In genomic region chr14:104870368-104871144, GRCh38 we compare ENCODE assay signal across 8 cellular contexts. TPM values are rescaled to one million over a fixed set of nuclear protein-coding genes. Genes with fewer than 3 reads are reported as not detected.
A peak's percentile ranks its signal among the peaks of the same experiment; 100 is the strongest.
DNase-seq lines count a peak whose midpoint lies in the region; ATAC-seq, FAIRE-seq and TF ChIP-seq lines count a peak whose summit lies in the region.

No MANE protein-coding gene starts in this region.

- no peaks in the 10 kb centered on the region for H4K20me1 ChIP-seq in endothelial cell of umbilical vein (replicated peaks; ENCODE audit: control insufficient read depth, extremely low read depth, insufficient read depth, low read length)

- H2AFZ ChIP-seq in endothelial cell of umbilical vein (ENCODE audit: low read depth, low read length): no peak overlapping the region

- H3K27me3 Mint-ChIP-seq in activated T-helper 2 cell treated with anti-CD3 and anti-CD28 coated beads, Interferon-gamma antibody, Interleukin-2, Interleukin-4, amounts not matched to agents 10 μg/mL and 5 μg/mL and 100 μg/mL, durations not matched to agents 14 hours and 24 hours and 36 hours (ENCODE audit: low read depth): peaks cover 6% of the 10 kb centered on the region

- no peak overlapping the region for H3K27ac Mint-ChIP-seq in activated T-helper 2 cell treated with anti-CD3 and anti-CD28 coated beads, Interferon-gamma antibody, Interleukin-2, Interleukin-4, amounts not matched to agents 10 μg/mL and 5 μg/mL and 100 μg/mL, durations not matched to agents 14 hours and 24 hours and 36 hours

- BruUV-seq in endothelial cell of umbilical vein (replicated peaks; lab: Mats Ljungman, UMichigan): no TSS peak

- no peak overlapping the region for H3K4me3 Mint-ChIP-seq in activated T-helper 2 cell treated with anti-CD3 and anti-CD28 coated beads, Interferon-gamma antibody, Interleukin-2, Interleukin-4, amounts not matched to agents 10 μg/mL and 5 μg/mL and 100 μg/mL, durations not matched to agents 14 hours and 24 hours and 36 hours (ENCODE audit: low read depth)

- H3K9me1 ChIP-seq in endothelial cell of umbilical vein (replicated peaks; ENCODE audit: control insufficient read depth, extremely low read depth, insufficient read depth, low read length): no peaks in the 10 kb centered on the region

- TF ChIP-seq POLR2A in endothelial cell of umbilical vein (IDR thresholded peaks at IDR 0.05; ENCODE audit: low read depth, low read length): no peak

- POLR2A ChIA-PET in endothelial cell of umbilical vein (lab: Charles Lee): no interaction called here

- no peak overlapping the region for H3K27ac ChIP-seq in endothelial cell of umbilical vein (ENCODE audit: insufficient read depth, low read depth, low read length)

- dilution Hi-C loops in endothelial cell of umbilical vein (cut with MboI; ENCODE audit: extremely low pct_ligation_motif_present, low sequenced_read_pairs): no loop called here

- H3K4me1 ChIP-seq in endothelial cell of umbilical vein (ENCODE audit: control insufficient read depth, extremely low read depth, insufficient read depth, low read length): peaks cover 5% of the 10 kb centered on the region

- peaks cover 22% of the 10 kb centered on the region for H3K79me2 ChIP-seq in endothelial cell of umbilical vein (ENCODE audit: control insufficient read depth, insufficient read depth, low read length)

- no peak for FAIRE-seq in endothelial cell of umbilical vein (lab: Jason Lieb, UNC)

- H3K4me2 ChIP-seq in endothelial cell of umbilical vein (ENCODE audit: insufficient read depth, low read length): no peak overlapping the region

- H3K36me3 ChIP-seq in H7 (replicated peaks; ENCODE audit: control insufficient read depth, insufficient read depth, low read length): no peaks in the 10 kb centered on the region
- H3K36me3 ChIP-seq in endothelial cell of umbilical vein (ENCODE audit: control insufficient read depth in 2 of 2, extremely low read depth in 1 of 2, insufficient read depth in 2 of 2, low read length in 2 of 2): no peaks in the 10 kb centered on the region

- no peaks in the 10 kb centered on the region for H3K36me3 Mint-ChIP-seq in activated T-helper 2 cell treated with anti-CD3 and anti-CD28 coated beads, Interferon-gamma antibody, Interleukin-2, Interleukin-4, amounts not matched to agents 10 μg/mL and 5 μg/mL and 100 μg/mL, durations not matched to agents 14 hours and 24 hours and 36 hours (ENCODE audit: low read depth)

- peak; percentile 92 for DNase-seq in H7
- no peak for DNase-seq in endothelial cell of umbilical vein (ENCODE audit: low read depth, low spot score)
- DNase-seq in stimulated activated CD4-positive, alpha-beta T cell treated with anti-CD3 and anti-CD28 coated beads, Interleukin-2, amount 100 ng/mL, for 48 hours: peak; percentile 47 to 54
- no peak for DNase-seq in activated T-helper 2 cell treated with anti-CD3 and anti-CD28 coated beads, Interferon-gamma antibody, Interleukin-2, Interleukin-4, amounts not matched to agents 10 μg/mL and 5 μg/mL and 100 μg/mL, durations not matched to agents 14 hours and 24 hours and 36 hours (ENCODE audit: low spot score)
- no peak for DNase-seq in cerebellar nuclear complex (lab: John Stamatoyannopoulos, UW)

- no peaks in the 10 kb centered on the region for H3K4me1 Mint-ChIP-seq in activated T-helper 2 cell treated with anti-CD3 and anti-CD28 coated beads, Interferon-gamma antibody, Interleukin-2, Interleukin-4, amounts not matched to agents 10 μg/mL and 5 μg/mL and 100 μg/mL, durations not matched to agents 14 hours and 24 hours and 36 hours (ENCODE audit: low read depth)

- ATAC-seq in activated CD4-positive, CD25-positive, alpha-beta regulatory T cell treated with anti-CD3 and anti-CD28 coated beads, Interleukin-2, amount 50 U/mL, for 24 hours: peak; percentile 50 to 62
- ATAC-seq in GM19455 (IDR thresholded peaks at IDR 0.05; ENCODE audit: unreplicated experiment) (no peak), GM19395 (IDR thresholded peaks at IDR 0.05; ENCODE audit: unreplicated experiment) (no peak)

- intact Hi-C loops in endothelial cell of umbilical vein (cut with micrococcal nuclease): no loop called here
- intact Hi-C loops in activated T-helper 2 cell treated with anti-CD3 and anti-CD28 coated beads, Interferon-gamma antibody, Interleukin-2, Interleukin-4, amounts not matched to agents 10 μg/mL and 5 μg/mL and 100 μg/mL, durations not matched to agents 14 hours and 24 hours and 36 hours (cut with micrococcal nuclease): no loop called here

- H3K27me3 ChIP-seq in H7 (ENCODE audit: control insufficient read depth, insufficient read depth, low read length) (no peaks in the 10 kb centered on the region), endothelial cell of umbilical vein (ENCODE audit: control insufficient read depth in 2 of 2, insufficient read depth in 2 of 2, low read length in 2 of 2) (no peaks in the 10 kb centered on the region)

- no peaks in the 10 kb centered on the region for H3K9me3 Mint-ChIP-seq in activated T-helper 2 cell treated with anti-CD3 and anti-CD28 coated beads, Interferon-gamma antibody, Interleukin-2, Interleukin-4, amounts not matched to agents 10 μg/mL and 5 μg/mL and 100 μg/mL, durations not matched to agents 14 hours and 24 hours and 36 hours

- H3K9ac ChIP-seq in endothelial cell of umbilical vein (replicated peaks; ENCODE audit: extremely low read depth, insufficient read depth, low read length): no peak overlapping the region

- no peaks in the 10 kb centered on the region for H3K9me3 ChIP-seq in endothelial cell of umbilical vein (replicated peaks; ENCODE audit: control insufficient read depth, insufficient read depth, low read length)

- CTCF ChIA-PET in endothelial cell of umbilical vein (lab: Charles Lee): interaction anchor here (3.4 kb wide), 1 partner anchor 101 kb away, joined by 11 read pairs; no protein-coding TSS in a partner anchor

- peak; percentile 22 to 54 for TF ChIP-seq CTCF in endothelial cell of umbilical vein (IDR thresholded peaks at IDR 0.05; ENCODE audit: extremely low read depth in 1 of 2, insufficient read depth in 1 of 2, low read depth in 1 of 2, low read length in 2 of 2)

- H3K4me3 ChIP-seq in H7 (ENCODE audit: insufficient read depth, low read depth, low read length) (no peak overlapping the region), endothelial cell of umbilical vein (replicated peaks in 1 of 3; ENCODE audit: insufficient read depth in 1 of 3, low read depth in 1 of 3, low read length in 3 of 3) (no peak overlapping the region)

TF ChIP-seq in endothelial cell of umbilical vein, 7 proteins besides CTCF, POLR2A, EP300 and RAD21:
- TF ChIP-seq MYC (IDR thresholded peaks at IDR 0.05; ENCODE audit: low read depth, low read length) (no peak), EZH2 (IDR thresholded peaks at IDR 0.05; ENCODE audit: borderline replicate concordance, low read depth, low read length, severe bottlenecking) (no peak), FOS (IDR thresholded peaks at IDR 0.05; ENCODE audit: borderline replicate concordance, insufficient read depth, low read length) (no peak), JUN (IDR thresholded peaks at IDR 0.05; ENCODE audit: borderline replicate concordance, insufficient read depth, insufficient read length, low read depth) (no peak), MAX (IDR thresholded peaks at IDR 0.05; ENCODE audit: insufficient read depth, insufficient read length) (no peak), POLR2AphosphoS5 (IDR thresholded peaks at IDR 0.05; ENCODE audit: insufficient read depth, low read depth, low read length) (no peak), GATA2 (IDR thresholded peaks at IDR 0.05; ENCODE audit: insufficient read depth, insufficient read length, low read depth, low read length) (no peak)

RNA-seq across cellular contexts. Expression of gene CEP170B, which starts 5.5 kb away (rescaled TPM):
- total RNA-seq in H7 (2014; rRNA removed; shearing (Covaris generic)): 20.8 and 21.4 TPM in 2 replicates
- total RNA-seq in endothelial cell of umbilical vein: 35.0 and 38.6 TPM in 2 replicates
- polyA plus RNA-seq in endothelial cell of umbilical vein: 13.9 and 16.7 TPM in 2 replicates
- polyA plus RNA-seq in endothelial cell of umbilical vein (2011; cell fraction: cytosol; rRNA removed): 8.4 and 12.7 TPM in 2 replicates
- 48.5 and 49.5 TPM in 2 replicates for polyA plus RNA-seq in endothelial cell of umbilical vein (2011; cell fraction: nucleus; rRNA removed)
- polyA plus RNA-seq in endothelial cell of umbilical vein (2012): 17.7 and 23.4 TPM in 2 replicates
- polyA minus RNA-seq in endothelial cell of umbilical vein: 8.0 and 9.5 TPM in 2 replicates
- 9.2 TPM for polyA minus RNA-seq in endothelial cell of umbilical vein (2011; cell fraction: cytosol; rRNA and poly(A)+ RNA removed)
- 8.2 and 15.8 TPM in 2 replicates for polyA minus RNA-seq in endothelial cell of umbilical vein (2011; cell fraction: nucleus; rRNA and poly(A)+ RNA removed)
- 8.5 TPM in 2 replicates for total RNA-seq in activated T-helper 2 cell treated with anti-CD3 and anti-CD28 coated beads, Interferon-gamma antibody, Interleukin-2, Interleukin-4, amounts not matched to agents 10 μg/mL and 5 μg/mL and 100 μg/mL, durations not matched to agents 14 hours and 24 hours and 36 hours

RNA-seq across cellular contexts. Expression of gene PLD4, which starts 54.1 kb away (rescaled TPM):
- total RNA-seq in H7 (2014; rRNA removed; shearing (Covaris generic)): 0.11 TPM in 1 of 2 replicates, not detected in the other
- 0.05 and 0.11 TPM in 2 replicates for total RNA-seq in endothelial cell of umbilical vein
- 0.01 and 0.03 TPM in 2 replicates for polyA plus RNA-seq in endothelial cell of umbilical vein
- polyA plus RNA-seq in endothelial cell of umbilical vein (2011; cell fraction: cytosol; rRNA removed): 0.01 TPM in 1 of 2 replicates, not detected in the other
- 0.11 and 0.18 TPM in 2 replicates for polyA plus RNA-seq in endothelial cell of umbilical vein (2011; cell fraction: nucleus; rRNA removed)
- not detected in 2 replicates for polyA plus RNA-seq in endothelial cell of umbilical vein (2012)
- polyA minus RNA-seq in endothelial cell of umbilical vein: 0.11 and 0.15 TPM in 2 replicates
- not detected for polyA minus RNA-seq in endothelial cell of umbilical vein (2011; cell fraction: cytosol; rRNA and poly(A)+ RNA removed)
- polyA minus RNA-seq in endothelial cell of umbilical vein (2011; cell fraction: nucleus; rRNA and poly(A)+ RNA removed): 0.14 TPM in 1 of 2 replicates, not detected in the other
- total RNA-seq in activated T-helper 2 cell treated with anti-CD3 and anti-CD28 coated beads, Interferon-gamma antibody, Interleukin-2, Interleukin-4, amounts not matched to agents 10 μg/mL and 5 μg/mL and 100 μg/mL, durations not matched to agents 14 hours and 24 hours and 36 hours: 0.16 and 0.23 TPM in 2 replicates

Comparison
In these comparisons a context has a peak if more than half of its experiments do, and no peak if none do; other contexts are left out.
1. DNase-seq: peak in H7 (single experiment) and stimulated activated CD4-positive, alpha-beta T cell treated with anti-CD3 and anti-CD28 coated beads, Interleukin-2, amount 100 ng/mL, for 48 hours (2 of 2); none in endothelial cell of umbilical vein (single experiment), activated T-helper 2 cell treated with anti-CD3 and anti-CD28 coated beads, Interferon-gamma antibody, Interleukin-2, Interleukin-4, amounts not matched to agents 10 μg/mL and 5 μg/mL and 100 μg/mL, durations not matched to agents 14 hours and 24 hours and 36 hours (single experiment) and cerebellar nuclear complex (0 of 2).
2. ATAC-seq: peak in activated CD4-positive, CD25-positive, alpha-beta regulatory T cell treated with anti-CD3 and anti-CD28 coated beads, Interleukin-2, amount 50 U/mL, for 24 hours (2 of 2); none in GM19455 (single experiment) and GM19395 (single experiment).